In genomic region chr2:239212121-239212520, GRCh38 we compare ENCODE assay signal across 20 cellular contexts.
DNase-seq lines count a peak whose midpoint lies in the region; ATAC-seq and TF ChIP-seq lines count a peak whose summit lies in the region.
"Had no signal": no experiment of that assay in that cellular context is flagged by ENCODE, and none has a peak within 500 bp of the region (broad histone marks: within the 10 kb centered on the region; RNA-seq: fewer than 3 reads in every experiment).

No MANE protein-coding gene starts in this region.

- no peaks in the 10 kb centered on the region for H3K27me3 Mint-ChIP-seq in CD8-positive, alpha-beta T cell (ENCODE audit: low read depth)
- no peaks in the 10 kb centered on the region for H3K27me3 Mint-ChIP-seq in dendritic cell treated with granulocyte-macrophage colony-stimulating factor and Interleukin-4, amounts not matched to agents 40 ng/mL and 50 ng/mL, for 4 days
- no peaks in the 10 kb centered on the region for H3K27me3 Mint-ChIP-seq in endodermal cell (ENCODE audit: insufficient read depth)
- H3K27me3 Mint-ChIP-seq: activated CD4-positive, alpha-beta T cell treated with anti-CD3 and anti-CD28 coated beads for 36 hours; CD4-positive, CD25-positive, alpha-beta regulatory T cell; stimulated activated naive CD8-positive, alpha-beta T cell treated with anti-CD3 and anti-CD28 coated beads, Interleukin-15, Interleukin-2, amounts not matched to agents 100 ng/mL and 50 ng/mL, for 24 hours had no signal

- H3K4me3 Mint-ChIP-seq in CD8-positive, alpha-beta T cell, result no peak overlapping the region
- H3K4me3 Mint-ChIP-seq in dendritic cell treated with granulocyte-macrophage colony-stimulating factor and Interleukin-4, amounts not matched to agents 40 ng/mL and 50 ng/mL, for 4 days, result no peak overlapping the region
- H3K4me3 Mint-ChIP-seq in endodermal cell, result no peak overlapping the region
- H3K4me3 Mint-ChIP-seq: activated CD4-positive, alpha-beta T cell treated with anti-CD3 and anti-CD28 coated beads for 36 hours; stimulated activated naive CD8-positive, alpha-beta T cell treated with anti-CD3 and anti-CD28 coated beads, Interleukin-15, Interleukin-2, amounts not matched to agents 100 ng/mL and 50 ng/mL, for 24 hours; T-helper 1 cell treated with Interleukin-12 subunit alpha and Interleukin-12 subunit beta and Interleukin-4 antibody, amounts not matched to agents 30 μg/mL and 1 μg/mL, for 36 hours had no signal

- H3K9ac ChIP-seq in muscle layer of colon (ENCODE audit: low read length) (no peak overlapping the region), endodermal cell (ENCODE audit: extremely low read depth, low read length, poor library complexity, severe bottlenecking) (no peak overlapping the region)

- peaks cover 54% of the 10 kb centered on the region for H3K4me1 Mint-ChIP-seq in CD8-positive, alpha-beta T cell (ENCODE audit: low read depth)
- peaks cover 66% of the 10 kb centered on the region for H3K4me1 Mint-ChIP-seq in dendritic cell treated with granulocyte-macrophage colony-stimulating factor and Interleukin-4, amounts not matched to agents 40 ng/mL and 50 ng/mL, for 4 days (ENCODE audit: low read depth)
- peaks cover 42% of the 10 kb centered on the region for H3K4me1 Mint-ChIP-seq in endodermal cell

- no peaks in the 10 kb centered on the region for H3K27me3 ChIP-seq in CD8-positive, alpha-beta T cell (ENCODE audit: insufficient read depth, low read length)
- H3K27me3 ChIP-seq in muscle layer of colon (ENCODE audit: control insufficient read depth in 1 of 2, insufficient read depth in 2 of 2, low read length in 2 of 2) (no peaks in the 10 kb centered on the region), endodermal cell (ENCODE audit: control insufficient read depth, insufficient read depth, low read length, poor library complexity, severe bottlenecking) (no peaks in the 10 kb centered on the region)
- no peaks in the 10 kb centered on the region for H3K27me3 ChIP-seq in effector memory CD4-positive, alpha-beta T cell (replicated peaks; ENCODE audit: control insufficient read depth, insufficient read depth, low read length, poor library complexity, severe bottlenecking)
- H3K27me3 ChIP-seq: brain microvascular endothelial cell, left lung, spleen had no signal

- 83% methylated on average over 4 of the region's 4 CpGs; no CpG with 5 or more reads in 1 of the 2 experiments for WGBS in endodermal cell (ENCODE audit: insufficient coverage in 1 of 2, insufficient read length in 1 of 2), 2 experiments

- no peak for TF ChIP-seq CTCF in CD8-positive, alpha-beta T cell (IDR thresholded peaks at IDR 0.05)
- TF ChIP-seq CTCF in endodermal cell (conservative IDR thresholded peaks at IDR 0.05) (no peak), GM13977 (IDR thresholded peaks at IDR 0.05; ENCODE audit: extremely low read depth, insufficient read depth, missing control alignments) (no peak)

- H3K9me3 Mint-ChIP-seq in CD8-positive, alpha-beta T cell, result no peaks in the 10 kb centered on the region
- no peaks in the 10 kb centered on the region for H3K9me3 Mint-ChIP-seq in dendritic cell treated with granulocyte-macrophage colony-stimulating factor and Interleukin-4, amounts not matched to agents 40 ng/mL and 50 ng/mL, for 4 days
- H3K9me3 Mint-ChIP-seq in endodermal cell, result no peaks in the 10 kb centered on the region
- H3K9me3 Mint-ChIP-seq: activated T-cell treated with anti-CD3 and anti-CD28 coated beads, Interleukin-2, amount 50 U/mL, for 72 hours; CD4-positive, CD25-positive, alpha-beta regulatory T cell; stimulated activated naive CD8-positive, alpha-beta T cell treated with anti-CD3 and anti-CD28 coated beads, Interleukin-15, Interleukin-2, amounts not matched to agents 100 ng/mL and 50 ng/mL, for 24 hours; T-helper 1 cell treated with Interleukin-12 subunit alpha and Interleukin-12 subunit beta and Interleukin-4 antibody, amounts not matched to agents 30 μg/mL and 1 μg/mL, for 36 hours had no signal

- DNase-seq in CD8-positive, alpha-beta T cell, result no peak
- DNase-seq in substantia nigra (lab: John Stamatoyannopoulos, UW) (no peak), endodermal cell (no peak), GM13977 (ENCODE audit: low spot score) (no peak)
- DNase-seq in effector memory CD4-positive, alpha-beta T cell, result no peak
- DNase-seq: activated CD4-positive, alpha-beta T cell treated with anti-CD3 and anti-CD28 coated beads for 36 hours; activated T-cell treated with anti-CD3 and anti-CD28 coated beads, Interleukin-2, amount 50 U/mL, for 72 hours; brain microvascular endothelial cell; CD4-positive, CD25-positive, alpha-beta regulatory T cell; DMS 273 treated with DMSO at 0.1 percent for 48 hours; MV-4-11; NCI-H2171 treated with DMSO at 0.1 percent for 48 hours; spleen; stimulated activated CD4-positive, alpha-beta T cell treated with anti-CD3 and anti-CD28 coated beads, Interleukin-4, amount 100 ng/mL, for 1 hour had no signal

- H3K4me3 ChIP-seq in CD8-positive, alpha-beta T cell (ENCODE audit: low read depth, low read length), result no peak overlapping the region
- no peak overlapping the region for H3K4me3 ChIP-seq in muscle layer of colon (ENCODE audit: low read depth in 1 of 2, low read length in 2 of 2)
- H3K4me3 ChIP-seq in endodermal cell (ENCODE audit: low read length), result no peak overlapping the region
- H3K4me3 ChIP-seq in effector memory CD4-positive, alpha-beta T cell (ENCODE audit: insufficient read depth, low read depth, low read length, poor library complexity, severe bottlenecking), result no peak overlapping the region
- H3K4me3 ChIP-seq: left lung, spleen had no signal

- no peaks in the 10 kb centered on the region for H3K36me3 Mint-ChIP-seq in CD8-positive, alpha-beta T cell
- peaks cover 17% of the 10 kb centered on the region for H3K36me3 Mint-ChIP-seq in dendritic cell treated with granulocyte-macrophage colony-stimulating factor and Interleukin-4, amounts not matched to agents 40 ng/mL and 50 ng/mL, for 4 days (ENCODE audit: low read depth)
- H3K36me3 Mint-ChIP-seq in endodermal cell (ENCODE audit: low read depth), result no peaks in the 10 kb centered on the region

- CTCF ChIA-PET in CD8-positive, alpha-beta T cell (lab: Charles Lee), result interaction anchor here (1.5 kb wide), 1 partner anchor 69 kb away, joined by 3 read pairs; no protein-coding TSS in a partner anchor

- intact Hi-C loops in CD8-positive, alpha-beta T cell (cut with DNase I, micrococcal nuclease), result loop anchor here in 1 of 2 experiments (5.0 kb wide), 1 partner anchor 45 kb away; no protein-coding TSS in a partner anchor
- intact Hi-C loops in dendritic cell treated with granulocyte-macrophage colony-stimulating factor and Interleukin-4, amounts not matched to agents 40 ng/mL and 50 ng/mL, for 4 days (cut with micrococcal nuclease), result no loop called here

- in situ Hi-C loops in GM13977 (cut with MboI; ENCODE audit: low pct_unique_long_range_greater_than_20kb, low sequenced_read_pairs, unreplicated experiment), result no loop called here

- H3K27ac ChIP-seq in CD8-positive, alpha-beta T cell (ENCODE audit: low read depth, low read length), result no peak overlapping the region
- H3K27ac ChIP-seq in muscle layer of colon (ENCODE audit: low read depth, low read length) (peak overlapping the region; percentile 57), substantia nigra (ENCODE audit: low read depth, low read length, poor library complexity, severe bottlenecking) (peak overlapping the region; percentile 60), endodermal cell (ENCODE audit: low read depth, low read length) (no peak overlapping the region)
- H3K27ac ChIP-seq in effector memory CD4-positive, alpha-beta T cell (ENCODE audit: insufficient read depth, low read length, poor library complexity, severe bottlenecking), result no peak overlapping the region
- H3K27ac ChIP-seq: brain microvascular endothelial cell, left lung had no signal

- no peaks in the 10 kb centered on the region for H3K36me3 ChIP-seq in CD8-positive, alpha-beta T cell (ENCODE audit: insufficient read depth, low read length)
- no peaks in the 10 kb centered on the region for H3K36me3 ChIP-seq in muscle layer of colon (ENCODE audit: insufficient read depth, low read length)
- no peaks in the 10 kb centered on the region for H3K36me3 ChIP-seq in endodermal cell (ENCODE audit: control insufficient read depth, insufficient read depth, low read length)
- H3K36me3 ChIP-seq in effector memory CD4-positive, alpha-beta T cell (ENCODE audit: control insufficient read depth, insufficient read depth, low read length), result peaks cover 6% of the 10 kb centered on the region
- H3K36me3 ChIP-seq: brain microvascular endothelial cell, left lung had no signal

- POLR2A ChIA-PET in CD8-positive, alpha-beta T cell (lab: Charles Lee), result interaction anchor here (1.1 kb wide), 1 partner anchor 9 kb away, joined by 4 read pairs; no protein-coding TSS in a partner anchor

- peak overlapping the region; percentile 45 for H3K27ac Mint-ChIP-seq in CD8-positive, alpha-beta T cell
- peak overlapping the region; percentile 31 for H3K27ac Mint-ChIP-seq in dendritic cell treated with granulocyte-macrophage colony-stimulating factor and Interleukin-4, amounts not matched to agents 40 ng/mL and 50 ng/mL, for 4 days
- no peak overlapping the region for H3K27ac Mint-ChIP-seq in endodermal cell
- H3K27ac Mint-ChIP-seq: activated CD4-positive, alpha-beta T cell treated with anti-CD3 and anti-CD28 coated beads for 36 hours; activated T-cell treated with anti-CD3 and anti-CD28 coated beads, Interleukin-2, amount 50 U/mL, for 72 hours; stimulated activated naive CD8-positive, alpha-beta T cell treated with anti-CD3 and anti-CD28 coated beads, Interleukin-15, Interleukin-2, amounts not matched to agents 100 ng/mL and 50 ng/mL, for 24 hours; T-helper 1 cell treated with Interleukin-12 subunit alpha and Interleukin-12 subunit beta and Interleukin-4 antibody, amounts not matched to agents 30 μg/mL and 1 μg/mL, for 36 hours had no signal

- no peaks in the 10 kb centered on the region for H3K9me3 ChIP-seq in CD8-positive, alpha-beta T cell (ENCODE audit: low read length)
- H3K9me3 ChIP-seq in muscle layer of colon (ENCODE audit: low read length) (no peaks in the 10 kb centered on the region), endodermal cell (ENCODE audit: control insufficient read depth, low read length) (no peaks in the 10 kb centered on the region)
- no peaks in the 10 kb centered on the region for H3K9me3 ChIP-seq in effector memory CD4-positive, alpha-beta T cell (ENCODE audit: control insufficient read depth, low read length)
- H3K9me3 ChIP-seq: left lung, spleen had no signal

- H3K4me1 ChIP-seq in CD8-positive, alpha-beta T cell (ENCODE audit: insufficient read depth, low read length), result peaks cover 27% of the 10 kb centered on the region
- H3K4me1 ChIP-seq in muscle layer of colon (ENCODE audit: insufficient read depth, low read length) (peaks cover 73% of the 10 kb centered on the region), endodermal cell (ENCODE audit: control insufficient read depth, insufficient read depth, low read length) (peaks cover 14% of the 10 kb centered on the region)
- peaks cover 7% of the 10 kb centered on the region for H3K4me1 ChIP-seq in effector memory CD4-positive, alpha-beta T cell (ENCODE audit: control insufficient read depth, insufficient read depth, low read length, poor library complexity, severe bottlenecking)

- ATAC-seq in CD8-positive, alpha-beta T cell, result no peak
- ATAC-seq in GM19397 (IDR thresholded peaks at IDR 0.05; ENCODE audit: unreplicated experiment), result no peak
- ATAC-seq: left lung had no signal

Comparison
In these comparisons a context has a peak if more than half of its experiments do, and no peak if none do; other contexts are left out.
1. H3K27ac ChIP-seq: peak in muscle layer of colon (single experiment) and substantia nigra (single experiment); none in CD8-positive, alpha-beta T cell (single experiment), endodermal cell (single experiment) and effector memory CD4-positive, alpha-beta T cell (single experiment).